23 cellular contexts compared by ENCODE assay signal in the genomic region with DNA sequence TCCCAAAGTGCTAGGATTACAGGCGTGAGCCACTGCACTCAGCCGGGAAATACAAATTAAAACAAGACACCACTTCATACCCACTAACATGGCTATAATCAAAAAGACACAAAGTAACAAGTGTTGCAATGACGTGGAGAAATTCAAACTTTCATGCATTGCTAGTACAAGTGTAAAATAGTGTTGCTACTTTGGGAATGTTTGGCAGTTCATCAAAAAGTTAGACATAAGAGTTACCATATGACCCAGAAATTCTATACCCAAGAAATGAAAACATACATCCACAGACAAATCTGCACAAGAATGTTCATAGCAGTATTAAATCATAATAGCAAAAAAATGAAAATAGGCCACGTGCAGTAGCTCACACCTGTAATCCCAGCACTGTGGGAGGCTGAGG. TPM values are rescaled to one million over a fixed set of nuclear protein-coding genes. Genes with fewer than 3 reads are reported as not detected.
DNase-seq lines count a peak whose midpoint lies in the region; ATAC-seq and TF ChIP-seq lines count a peak whose summit lies in the region.
"Had no signal": no experiment of that assay in that cellular context is flagged by ENCODE, and none has a peak within 500 bp of the region (broad histone marks: within the 10 kb centered on the region; RNA-seq: fewer than 3 reads in every experiment).

No MANE protein-coding gene starts in this region.

- H3K4me1 Mint-ChIP-seq in natural killer cell = peaks cover 88 to 91% of the 10 kb centered on the region in 2 donors
- peaks cover 78 to 86% of the 10 kb centered on the region in 2 donors for H3K4me1 Mint-ChIP-seq in natural killer cell treated with Interleukin-12 subunit alpha and Interleukin-12 subunit beta and Interleukin-15 and Interleukin-18, amount 100 ng/mL, for 72 hours (ENCODE audit: low read depth in 2 of 2)

- peaks cover 79% of the 10 kb centered on the region for H3K4me1 ChIP-seq in Loucy (ENCODE audit: insufficient read depth, low read length, poor library complexity, severe bottlenecking)
- peaks cover 75% of the 10 kb centered on the region for H3K4me1 ChIP-seq in lower lobe of right lung
- H3K4me1 ChIP-seq in PC-3 (ENCODE audit: insufficient read depth, low read length) = peaks cover 12% of the 10 kb centered on the region

- CTCF ChIA-PET in PC-3 (lab: Charles Lee) = no interaction called here

- WGBS in lower leg skin, 2 donors = 75 to 77% methylated on average over 4 of the region's 4 CpGs

- no peaks in the 10 kb centered on the region for H3K36me3 Mint-ChIP-seq in natural killer cell
- H3K36me3 Mint-ChIP-seq in natural killer cell treated with Interleukin-12 subunit alpha and Interleukin-12 subunit beta and Interleukin-15 and Interleukin-18, amount 100 ng/mL, for 72 hours = peaks cover 4% of the 10 kb centered on the region

- peak overlapping the region; percentile 95 for H3K4me2 ChIP-seq in Loucy (ENCODE audit: low read depth, low read length, poor library complexity, severe bottlenecking)
- no peak overlapping the region for H3K4me2 ChIP-seq in PC-3 (ENCODE audit: low read length)
- H3K4me2 ChIP-seq: SK-N-SH had no signal

- TF ChIP-seq CTCF in natural killer cell (IDR thresholded peaks at IDR 0.05) = no peak
- no peak for TF ChIP-seq CTCF in Loucy (conservative IDR thresholded peaks at IDR 0.05; ENCODE audit: low read length)
- no peak for TF ChIP-seq CTCF in lower leg skin (IDR thresholded peaks at IDR 0.05)
- TF ChIP-seq CTCF in lower lobe of right lung (IDR thresholded peaks at IDR 0.05) = no peak
- no peak for TF ChIP-seq CTCF in PC-3 (conservative IDR thresholded peaks at IDR 0.05; ENCODE audit: low read depth, low read length)

- DNase-seq in natural killer cell = no peak
- no peak for DNase-seq in natural killer cell treated with Interleukin-12 subunit alpha and Interleukin-12 subunit beta and Interleukin-15 and Interleukin-18, amount 100 ng/mL, for 72 hours (ENCODE audit: low spot score)
- peak; percentile 27 for DNase-seq in fibroblast of the conjunctiva (ENCODE audit: low read depth)
- no peak for DNase-seq in substantia nigra (lab: John Stamatoyannopoulos, UW)
- no peak for DNase-seq in lower leg skin (ENCODE audit: low spot score in 2 of 2)
- no peak for DNase-seq in lower lobe of right lung
- DNase-seq in PC-3 = no peak
- DNase-seq: activated CD4-positive, alpha-beta T cell treated with anti-CD3 and anti-CD28 coated beads, Interleukin-2, amount 10 ng/mL, durations not matched to agents 24 days and 14 days; activated CD8-positive, alpha-beta memory T cell treated with anti-CD3 and anti-CD28 coated beads, Interleukin-2, amount 50 U/mL, for 4 hours; activated gamma-delta T cell; central memory CD4-positive, alpha-beta T cell; DMS53; heart right ventricle; left cardiac atrium; NCI-H1092 treated with DMSO at 0.1 percent for 48 hours; NCI-H2029 treated with DMSO at 0.1 percent for 48 hours; sigmoid colon; SK-N-SH; upper lobe of right lung had no signal

- no peak overlapping the region for H2AFZ ChIP-seq in Loucy (ENCODE audit: low read length)
- no peak overlapping the region for H2AFZ ChIP-seq in PC-3 (ENCODE audit: low read length)
- H2AFZ ChIP-seq: parathyroid adenoma had no signal

- peak overlapping the region; percentile 56 for H3K4me3 Mint-ChIP-seq in natural killer cell
- no peak overlapping the region for H3K4me3 Mint-ChIP-seq in natural killer cell treated with Interleukin-12 subunit alpha and Interleukin-12 subunit beta and Interleukin-15 and Interleukin-18, amount 100 ng/mL, for 72 hours
- H3K4me3 Mint-ChIP-seq: nephron had no signal

- H3K9me3 ChIP-seq in Loucy (ENCODE audit: insufficient read depth, low read depth, low read length) = no peaks in the 10 kb centered on the region
- H3K9me3 ChIP-seq in lower lobe of right lung = no peaks in the 10 kb centered on the region
- H3K9me3 ChIP-seq in PC-3 (ENCODE audit: low read length) = no peaks in the 10 kb centered on the region
- H3K9me3 ChIP-seq: heart right ventricle, sigmoid colon, SK-N-SH, upper lobe of right lung had no signal

- H3K79me2 ChIP-seq in Loucy (ENCODE audit: insufficient read depth, low read length) = peaks cover 94% of the 10 kb centered on the region
- peaks cover 100% of the 10 kb centered on the region for H3K79me2 ChIP-seq in PC-3 (ENCODE audit: low read length)

- H3K9me2 ChIP-seq in Loucy (replicated peaks; ENCODE audit: low read depth, low read length) (no peaks in the 10 kb centered on the region), PC-3 (replicated peaks; ENCODE audit: low read length) (no peaks in the 10 kb centered on the region)
- H3K9me2 ChIP-seq: SK-N-SH had no signal

- H3K27me3 ChIP-seq in Loucy (ENCODE audit: insufficient read depth, low read length, poor library complexity, severe bottlenecking) = no peaks in the 10 kb centered on the region
- no peaks in the 10 kb centered on the region for H3K27me3 ChIP-seq in lower lobe of right lung (ENCODE audit: low read depth)
- no peaks in the 10 kb centered on the region for H3K27me3 ChIP-seq in PC-3 (ENCODE audit: low read length)
- H3K27me3 ChIP-seq: heart right ventricle, sigmoid colon, upper lobe of right lung had no signal

- H3K9ac ChIP-seq in Loucy (ENCODE audit: low read depth, low read length, poor library complexity, severe bottlenecking) = peak overlapping the region; percentile 64
- no peak overlapping the region for H3K9ac ChIP-seq in PC-3 (ENCODE audit: low read length)
- H3K9ac ChIP-seq: parathyroid adenoma, SK-N-SH had no signal

- no peaks in the 10 kb centered on the region for H3K27me3 Mint-ChIP-seq in natural killer cell (ENCODE audit: low read depth in 2 of 2)
- no peaks in the 10 kb centered on the region for H3K27me3 Mint-ChIP-seq in natural killer cell treated with Interleukin-12 subunit alpha and Interleukin-12 subunit beta and Interleukin-15 and Interleukin-18, amount 100 ng/mL, for 72 hours
- H3K27me3 Mint-ChIP-seq: activated CD4-positive, alpha-beta T cell treated with anti-CD3 and anti-CD28 coated beads, Interleukin-2, amount 10 ng/mL, durations not matched to agents 24 days and 14 days had no signal

- H4K20me1 ChIP-seq in Loucy (ENCODE audit: insufficient read depth, low read length, poor library complexity, severe bottlenecking) (peaks cover 75% of the 10 kb centered on the region), PC-3 (ENCODE audit: low read length) (peaks cover 78% of the 10 kb centered on the region)

- peak overlapping the region; percentile 23 for H3K27ac ChIP-seq in substantia nigra (ENCODE audit: low read depth, low read length, poor library complexity, severe bottlenecking)
- H3K27ac ChIP-seq in lower lobe of right lung = no peak overlapping the region
- H3K27ac ChIP-seq in PC-3 (ENCODE audit: low read length) = no peak overlapping the region
- H3K27ac ChIP-seq: parathyroid adenoma had no signal

- H3F3A ChIP-seq in Loucy (ENCODE audit: low read depth) = peaks cover 12% of the 10 kb centered on the region; the same call in 1 of the 2 replicates
- no peaks in the 10 kb centered on the region for H3F3A ChIP-seq in PC-3 (ENCODE audit: low read length, unreplicated experiment)

- H3K36me3 ChIP-seq in Loucy (ENCODE audit: insufficient read depth, low read length) (no peaks in the 10 kb centered on the region), lower lobe of right lung (no peaks in the 10 kb centered on the region), PC-3 (ENCODE audit: low read depth, low read length) (no peaks in the 10 kb centered on the region)
- H3K36me3 ChIP-seq: heart right ventricle, sigmoid colon, upper lobe of right lung had no signal

- POLR2A ChIA-PET in PC-3 (lab: Charles Lee; ENCODE audit: unreplicated experiment) = no interaction called here

- peak overlapping the region; percentile 90 for H3K27ac Mint-ChIP-seq in natural killer cell
- peak overlapping the region in 1 of 2 donors; percentile 95 for H3K27ac Mint-ChIP-seq in natural killer cell treated with Interleukin-12 subunit alpha and Interleukin-12 subunit beta and Interleukin-15 and Interleukin-18, amount 100 ng/mL, for 72 hours

- intact Hi-C loops in natural killer cell (cut with micrococcal nuclease) = loop anchor here (2.0 kb wide), 1 partner anchor 16 kb away; the partner anchor contains the start of gene FOXJ3
- intact Hi-C loops in lower leg skin (cut with DNase I; ENCODE audit: low total_unique reads) = no loop called here
- intact Hi-C loops in lower lobe of right lung (cut with DNase I) = no loop called here
- intact Hi-C loops in PC-3 (cut with micrococcal nuclease) = no loop called here

- H3K9me3 Mint-ChIP-seq in natural killer cell = no peaks in the 10 kb centered on the region
- H3K9me3 Mint-ChIP-seq in natural killer cell treated with Interleukin-12 subunit alpha and Interleukin-12 subunit beta and Interleukin-15 and Interleukin-18, amount 100 ng/mL, for 72 hours = no peaks in the 10 kb centered on the region
- H3K9me3 Mint-ChIP-seq: activated CD4-positive, alpha-beta T cell treated with anti-CD3 and anti-CD28 coated beads, Interleukin-2, amount 10 ng/mL, durations not matched to agents 24 days and 14 days; nephron; T-helper 2 cell treated with Interferon-gamma antibody and Interleukin-4, amounts not matched to agents 5 μg/mL and 100 μg/mL, for 36 hours had no signal

- ATAC-seq in natural killer cell (no peak), lower lobe of right lung (no peak), PC-3 (no peak)
- ATAC-seq in natural killer cell treated with Interleukin-12 subunit alpha and Interleukin-12 subunit beta and Interleukin-15 and Interleukin-18, amount 100 ng/mL, for 72 hours = no peak
- ATAC-seq: heart right ventricle, upper lobe of right lung had no signal

- no TSS peak for BruUV-seq in PC-3 (replicated peaks; lab: Mats Ljungman, UMichigan)

- no peak for TF ChIP-seq POLR2A in lower leg skin (IDR thresholded peaks at IDR 0.05)

- H3K4me3 ChIP-seq in Loucy (ENCODE audit: low read length, poor library complexity, severe bottlenecking) = peak overlapping the region; percentile 68
- H3K4me3 ChIP-seq in lower leg skin (ENCODE audit: low read depth, poor library complexity, severe bottlenecking) = no peak overlapping the region
- no peak overlapping the region for H3K4me3 ChIP-seq in lower lobe of right lung
- no peak overlapping the region for H3K4me3 ChIP-seq in PC-3 (ENCODE audit: low read length)
- H3K4me3 ChIP-seq: heart right ventricle, sigmoid colon, upper lobe of right lung had no signal

RNA-seq across cellular contexts. Expression of gene FOXJ3, which starts 16.4 kb away (rescaled TPM):
- total RNA-seq in natural killer cell (10 to 100 TPM; 81.9 to 93.8 (median 82.5) TPM), lower leg skin (10 to 100 TPM; 29.8 to 39.6 (median 35.9) TPM), lower lobe of right lung (44.0 TPM), PC-3 (2014; rRNA removed) (22.7 and 23.4 TPM in 2 replicates)
- total RNA-seq in natural killer cell treated with Interleukin-12 subunit alpha and Interleukin-12 subunit beta and Interleukin-15 and Interleukin-18, amount 100 ng/mL, for 72 hours = 10 to 100 TPM; 57.9 to 69.9 TPM
